ENCODE assay signal across 20 cellular contexts in the genomic region with DNA sequence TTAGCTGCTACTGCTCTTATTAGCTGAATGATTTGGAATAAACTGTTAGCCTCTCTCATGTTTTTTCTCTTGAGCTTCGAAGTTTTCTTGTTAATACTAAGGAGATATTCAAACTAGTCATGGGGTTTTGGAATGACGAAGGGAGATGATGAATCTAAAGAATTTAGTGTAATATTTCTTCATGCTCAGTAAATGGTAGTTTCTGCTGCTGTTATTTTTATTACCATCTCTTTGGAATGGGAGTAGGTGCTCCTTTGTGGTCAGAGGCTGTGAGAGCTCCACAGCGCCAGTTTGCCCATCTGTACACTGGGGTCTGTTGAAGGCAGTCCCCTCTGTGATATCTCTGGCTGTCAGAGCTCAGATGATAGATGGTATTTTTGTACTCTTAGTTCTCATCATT. TPM values are rescaled to one million over a fixed set of nuclear protein-coding genes. Genes with fewer than 3 reads are reported as not detected.
DNase-seq lines count a peak whose midpoint lies in the region; ATAC-seq, FAIRE-seq and TF ChIP-seq lines count a peak whose summit lies in the region.
"Had no signal": no experiment of that assay in that cellular context is flagged by ENCODE, and none has a peak within 500 bp of the region (broad histone marks: within the 10 kb centered on the region; RNA-seq: fewer than 3 reads in every experiment).

No MANE protein-coding gene starts in this region.

- H3K9me3 Mint-ChIP-seq in memory B cell = no peaks in the 10 kb centered on the region
- no peaks in the 10 kb centered on the region for H3K9me3 Mint-ChIP-seq in activated T-cell treated with anti-CD3 and anti-CD28 coated beads, Interleukin-2, amount 50 U/mL, for 24 hours
- peaks cover 9% of the 10 kb centered on the region for H3K9me3 Mint-ChIP-seq in endodermal cell
- H3K9me3 Mint-ChIP-seq: activated naive CD4-positive, alpha-beta T cell treated with anti-CD3 and anti-CD28 coated beads, Interleukin-2, amount 10 ng/mL, durations not matched to agents 7 days and 5 days; CD4-positive, alpha-beta memory T cell; T-helper 2 cell treated with Interferon-gamma antibody and Interleukin-4, amounts not matched to agents 5 μg/mL and 100 μg/mL, for 36 hours had no signal

- H4K20me1 ChIP-seq in mammary epithelial cell (ENCODE audit: insufficient read depth, low read length) (no peaks in the 10 kb centered on the region), endothelial cell of umbilical vein (replicated peaks; ENCODE audit: control insufficient read depth, extremely low read depth, insufficient read depth, low read length) (no peaks in the 10 kb centered on the region)

- H3K4me3 Mint-ChIP-seq in memory B cell (no peak overlapping the region), endodermal cell (no peak overlapping the region)
- H3K4me3 Mint-ChIP-seq in activated T-cell treated with anti-CD3 and anti-CD28 coated beads, Interleukin-2, amount 50 U/mL, for 24 hours = no peak overlapping the region
- H3K4me3 Mint-ChIP-seq: activated naive CD4-positive, alpha-beta T cell treated with anti-CD3 and anti-CD28 coated beads, Interleukin-2, amount 10 ng/mL, durations not matched to agents 7 days and 5 days; CD4-positive, alpha-beta memory T cell; T-helper 2 cell treated with Interferon-gamma antibody and Interleukin-4, amounts not matched to agents 5 μg/mL and 100 μg/mL, for 36 hours had no signal

- no peak for TF ChIP-seq CTCF in breast epithelium (IDR thresholded peaks at IDR 0.05)
- no peak for TF ChIP-seq CTCF in mammary epithelial cell (conservative IDR thresholded peaks at IDR 0.05 in 1 of 2, IDR thresholded peaks at IDR 0.05 in 1 of 2; ENCODE audit: extremely low read depth in 1 of 2, insufficient read depth in 1 of 2, low read depth in 1 of 2, low read length in 2 of 2)
- no peak for TF ChIP-seq CTCF in endothelial cell of umbilical vein (IDR thresholded peaks at IDR 0.05; ENCODE audit: extremely low read depth in 1 of 2, insufficient read depth in 1 of 2, low read depth in 1 of 2, low read length in 2 of 2)
- TF ChIP-seq CTCF in transverse colon (IDR thresholded peaks at IDR 0.05) = no peak
- no peak for TF ChIP-seq CTCF in endodermal cell (conservative IDR thresholded peaks at IDR 0.05)

- H3K9ac ChIP-seq in mammary epithelial cell (ENCODE audit: insufficient read depth, low read length) = no peak overlapping the region
- H3K9ac ChIP-seq in endothelial cell of umbilical vein (replicated peaks; ENCODE audit: extremely low read depth, insufficient read depth, low read length) = no peak overlapping the region
- H3K9ac ChIP-seq in endodermal cell (ENCODE audit: extremely low read depth, low read length, poor library complexity, severe bottlenecking) = no peak overlapping the region

- TF ChIP-seq EP300 in transverse colon (IDR thresholded peaks at IDR 0.05; ENCODE audit: low read depth) = no peak

- dilution Hi-C loops in mammary epithelial cell (cut with HindIII; ENCODE audit: low sequenced_read_pairs) (no loop called here), endothelial cell of umbilical vein (cut with MboI; ENCODE audit: extremely low pct_ligation_motif_present, low sequenced_read_pairs) (no loop called here)

- no peaks in the 10 kb centered on the region for H3K27me3 Mint-ChIP-seq in memory B cell
- no peaks in the 10 kb centered on the region for H3K27me3 Mint-ChIP-seq in activated T-cell treated with anti-CD3 and anti-CD28 coated beads, Interleukin-2, amount 50 U/mL, for 24 hours
- no peaks in the 10 kb centered on the region for H3K27me3 Mint-ChIP-seq in endodermal cell (ENCODE audit: insufficient read depth)
- H3K27me3 Mint-ChIP-seq: activated naive CD4-positive, alpha-beta T cell treated with anti-CD3 and anti-CD28 coated beads, Interleukin-2, amount 10 ng/mL, durations not matched to agents 7 days and 5 days; CD4-positive, alpha-beta memory T cell had no signal

- H3K36me3 ChIP-seq in breast epithelium (no peaks in the 10 kb centered on the region), mammary epithelial cell (ENCODE audit: insufficient read depth, low read length) (peaks cover 3% of the 10 kb centered on the region), endothelial cell of umbilical vein (ENCODE audit: control insufficient read depth in 2 of 2, extremely low read depth in 1 of 2, insufficient read depth in 2 of 2, low read length in 2 of 2) (peaks cover 3 to 4% of the 10 kb centered on the region in 2 experiments), transverse colon (peaks cover 0 to 48% (median 0%) of the 10 kb centered on the region in 4 donors), endodermal cell (ENCODE audit: control insufficient read depth, insufficient read depth, low read length) (peaks cover 90% of the 10 kb centered on the region)

- H3K27ac Mint-ChIP-seq in memory B cell = peak overlapping the region; percentile 20
- no peak overlapping the region for H3K27ac Mint-ChIP-seq in activated T-cell treated with anti-CD3 and anti-CD28 coated beads, Interleukin-2, amount 50 U/mL, for 24 hours
- H3K27ac Mint-ChIP-seq in endodermal cell = no peak overlapping the region
- H3K27ac Mint-ChIP-seq: activated naive CD4-positive, alpha-beta T cell treated with anti-CD3 and anti-CD28 coated beads, Interleukin-2, amount 10 ng/mL, durations not matched to agents 7 days and 5 days; T-helper 2 cell treated with Interferon-gamma antibody and Interleukin-4, amounts not matched to agents 5 μg/mL and 100 μg/mL, for 36 hours had no signal

- no peak overlapping the region for H3K4me2 ChIP-seq in mammary epithelial cell (ENCODE audit: insufficient read depth, low read depth, low read length)
- H3K4me2 ChIP-seq in endothelial cell of umbilical vein (ENCODE audit: insufficient read depth, low read length) = no peak overlapping the region

- H3K4me3 ChIP-seq in breast epithelium (no peak overlapping the region), mammary epithelial cell (replicated peaks in 1 of 3; ENCODE audit: insufficient read depth in 1 of 3, low read depth in 2 of 3, low read length in 3 of 3) (no peak overlapping the region), endothelial cell of umbilical vein (replicated peaks in 1 of 3; ENCODE audit: insufficient read depth in 1 of 3, low read depth in 1 of 3, low read length in 3 of 3) (no peak overlapping the region), transverse colon (no peak overlapping the region), endodermal cell (ENCODE audit: low read length) (no peak overlapping the region)
- H3K4me3 ChIP-seq: suprapubic skin had no signal

- POLR2A ChIA-PET in endothelial cell of umbilical vein (lab: Charles Lee) = no interaction called here

- H3K4me1 Mint-ChIP-seq in memory B cell = peaks cover 12% of the 10 kb centered on the region
- peaks cover 17% of the 10 kb centered on the region for H3K4me1 Mint-ChIP-seq in activated T-cell treated with anti-CD3 and anti-CD28 coated beads, Interleukin-2, amount 50 U/mL, for 24 hours (ENCODE audit: low read depth)
- peaks cover 5% of the 10 kb centered on the region for H3K4me1 Mint-ChIP-seq in endodermal cell

- H3K36me3 Mint-ChIP-seq in memory B cell = peaks cover 38% of the 10 kb centered on the region
- peaks cover 88% of the 10 kb centered on the region for H3K36me3 Mint-ChIP-seq in activated T-cell treated with anti-CD3 and anti-CD28 coated beads, Interleukin-2, amount 50 U/mL, for 24 hours (ENCODE audit: low read depth)
- H3K36me3 Mint-ChIP-seq in endodermal cell (ENCODE audit: low read depth) = peaks cover 78% of the 10 kb centered on the region

- no peaks in the 10 kb centered on the region for H3K4me1 ChIP-seq in breast epithelium
- H3K4me1 ChIP-seq in mammary epithelial cell (ENCODE audit: insufficient read depth, low read length) = peaks cover 7% of the 10 kb centered on the region
- H3K4me1 ChIP-seq in endothelial cell of umbilical vein (ENCODE audit: control insufficient read depth, extremely low read depth, insufficient read depth, low read length) = peaks cover 54% of the 10 kb centered on the region
- H3K4me1 ChIP-seq in transverse colon = peaks cover 0 to 13% (median 0%) of the 10 kb centered on the region in 4 donors
- no peaks in the 10 kb centered on the region for H3K4me1 ChIP-seq in endodermal cell (ENCODE audit: control insufficient read depth, insufficient read depth, low read length)

- CTCF ChIA-PET in mammary epithelial cell (lab: Charles Lee; ENCODE audit: low non-redundant PET) (interaction anchor here (0.6 kb wide), 1 partner anchor 774 kb away, joined by 3 read pairs; no protein-coding TSS in a partner anchor), endothelial cell of umbilical vein (lab: Charles Lee) (interaction anchor here (0.9 to 7.5 kb wide), 14 partner anchors 11 to 373 kb away, joined by 3 to 264 read pairs (median 6); no protein-coding TSS in a partner anchor)

- BruUV-seq in mammary epithelial cell (replicated peaks; lab: Mats Ljungman, UMichigan) = no TSS peak
- BruUV-seq in endothelial cell of umbilical vein (replicated peaks; lab: Mats Ljungman, UMichigan) = no TSS peak

- H3K9me1 ChIP-seq in endothelial cell of umbilical vein (replicated peaks; ENCODE audit: control insufficient read depth, extremely low read depth, insufficient read depth, low read length) = no peaks in the 10 kb centered on the region

- DNase-seq in breast epithelium (ENCODE audit: low spot score in 2 of 2) (no peak), mammary epithelial cell (no peak), endothelial cell of umbilical vein (ENCODE audit: low read depth, low spot score) (no peak), memory B cell (ENCODE audit: low spot score in 2 of 2) (no peak), transverse colon (no peak), endodermal cell (no peak), cerebellar nuclear complex (lab: John Stamatoyannopoulos, UW) (no peak)
- no peak for DNase-seq in activated T-cell treated with anti-CD3 and anti-CD28 coated beads, Interleukin-2, amount 50 U/mL, for 24 hours
- DNase-seq: 8988T; activated CD4-positive, alpha-beta T cell treated with anti-CD3 and anti-CD28 coated beads for 1 hour; activated naive CD4-positive, alpha-beta T cell treated with anti-CD3 and anti-CD28 coated beads, Interleukin-2, amount 10 ng/mL, durations not matched to agents 7 days and 5 days; CD4-positive, alpha-beta memory T cell; effector CD8-positive, alpha-beta T cell; NCI-H1694; NCI-H446; posterior cingulate gyrus had no signal

- no peaks in the 10 kb centered on the region for H3K9me3 ChIP-seq in breast epithelium
- H3K9me3 ChIP-seq in mammary epithelial cell (replicated peaks; ENCODE audit: insufficient read depth, low read length) = no peaks in the 10 kb centered on the region
- no peaks in the 10 kb centered on the region for H3K9me3 ChIP-seq in endothelial cell of umbilical vein (replicated peaks; ENCODE audit: control insufficient read depth, insufficient read depth, low read length)
- no peaks in the 10 kb centered on the region for H3K9me3 ChIP-seq in transverse colon
- H3K9me3 ChIP-seq in endodermal cell (ENCODE audit: control insufficient read depth, low read length) = peaks cover 23% of the 10 kb centered on the region
- H3K9me3 ChIP-seq: suprapubic skin had no signal

- intact Hi-C loops in breast epithelium (cut with DNase I; ENCODE audit: low total_unique reads) (no loop called here), mammary epithelial cell (cut with micrococcal nuclease) (no loop called here), endothelial cell of umbilical vein (cut with micrococcal nuclease) (no loop called here), transverse colon (cut with DNase I; ENCODE audit: low total_unique reads) (loop anchor here (5.0 kb wide), 1 partner anchor 334 kb away; the partner anchor contains the start of gene HGFAC)

- in situ Hi-C loops in mammary epithelial cell (cut with MboI; ENCODE audit: low sequenced_read_pairs in 2 of 2) (loop anchor here in 1 of 2 donors (25.0 kb wide), 1 partner anchor 229 kb away; no protein-coding TSS in a partner anchor), transverse colon (cut with MboI; ENCODE audit: low pct_ligation_motif_present in 1 of 4, low pct_unique_long_range_greater_than_20kb in 1 of 4, low sequenced_read_pairs in 3 of 4) (no loop called here)

- H3K79me2 ChIP-seq in mammary epithelial cell (ENCODE audit: insufficient read depth, low read length) (no peaks in the 10 kb centered on the region), endothelial cell of umbilical vein (ENCODE audit: control insufficient read depth, insufficient read depth, low read length) (no peaks in the 10 kb centered on the region)

- TF ChIP-seq POLR2A in breast epithelium (IDR thresholded peaks at IDR 0.05) = no peak
- no peak for TF ChIP-seq POLR2A in endothelial cell of umbilical vein (IDR thresholded peaks at IDR 0.05; ENCODE audit: low read depth, low read length)
- no peak for TF ChIP-seq POLR2A in transverse colon (IDR thresholded peaks at IDR 0.05)

- 95% methylated on average over 3 of the region's 3 CpGs for WGBS in mammary epithelial cell (ENCODE audit: low coverage, missing lambda C conversion rate)
- WGBS in transverse colon (ENCODE audit: low coverage in 1 of 2), 2 donors = 71 to 84% methylated on average over 2 to 3 of the region's 3 CpGs
- 96 to 98% methylated on average over 3 of the region's 3 CpGs for WGBS in endodermal cell (ENCODE audit: insufficient coverage in 1 of 2, insufficient read length in 1 of 2), 2 experiments

- no peak for ATAC-seq in memory B cell (ENCODE audit: low read depth)

- no peak for FAIRE-seq in endothelial cell of umbilical vein (lab: Jason Lieb, UNC)

- H2AFZ ChIP-seq in mammary epithelial cell (ENCODE audit: low read depth, low read length) (no peak overlapping the region), endothelial cell of umbilical vein (ENCODE audit: low read depth, low read length) (no peak overlapping the region)

- peak overlapping the region; percentile 37 to 81 for H3K27ac ChIP-seq in breast epithelium
- H3K27ac ChIP-seq in mammary epithelial cell (ENCODE audit: insufficient read depth, low read depth, low read length) = no peak overlapping the region
- H3K27ac ChIP-seq in endothelial cell of umbilical vein (ENCODE audit: insufficient read depth, low read depth, low read length) = peak overlapping the region; percentile 66
- H3K27ac ChIP-seq in transverse colon = peak overlapping the region; percentile 31 to 55 (median 49)
- H3K27ac ChIP-seq in endodermal cell (ENCODE audit: low read depth, low read length) = no peak overlapping the region
- H3K27ac ChIP-seq: suprapubic skin had no signal

- H3K27me3 ChIP-seq in breast epithelium = no peaks in the 10 kb centered on the region
- H3K27me3 ChIP-seq in mammary epithelial cell (ENCODE audit: insufficient read depth, low read length) = no peaks in the 10 kb centered on the region
- no peaks in the 10 kb centered on the region for H3K27me3 ChIP-seq in endothelial cell of umbilical vein (ENCODE audit: control insufficient read depth in 2 of 2, insufficient read depth in 2 of 2, low read length in 2 of 2)
- H3K27me3 ChIP-seq in transverse colon = no peaks in the 10 kb centered on the region
- no peaks in the 10 kb centered on the region for H3K27me3 ChIP-seq in endodermal cell (ENCODE audit: control insufficient read depth, insufficient read depth, low read length, poor library complexity, severe bottlenecking)
- H3K27me3 ChIP-seq: suprapubic skin had no signal

RNA-seq across cellular contexts. Expression of gene HTT, which starts 33.7 kb away (rescaled TPM):
- 10 to 100 TPM; 53.8 to 71.1 (median 55.1) TPM for total RNA-seq in breast epithelium
- 10 to 100 TPM; 44.2 to 53.3 TPM for total RNA-seq in mammary epithelial cell
- polyA plus RNA-seq in mammary epithelial cell = 14.7 TPM
- 270 TPM for polyA minus RNA-seq in mammary epithelial cell
- total RNA-seq in endothelial cell of umbilical vein = 61.2 and 63.2 TPM in 2 replicates
- 13.4 and 15.7 TPM in 2 replicates for polyA plus RNA-seq in endothelial cell of umbilical vein
- 12.9 and 14.5 TPM in 2 replicates for polyA plus RNA-seq in endothelial cell of umbilical vein (2011; cell fraction: cytosol; rRNA removed)
- 71.6 and 77.5 TPM in 2 replicates for polyA plus RNA-seq in endothelial cell of umbilical vein (2011; cell fraction: nucleus; rRNA removed)
- 19.8 and 30.9 TPM in 2 replicates for polyA plus RNA-seq in endothelial cell of umbilical vein (2012)
- 126 and 128 TPM in 2 replicates for polyA minus RNA-seq in endothelial cell of umbilical vein
- polyA minus RNA-seq in endothelial cell of umbilical vein (2011; cell fraction: cytosol; rRNA and poly(A)+ RNA removed) = 55.3 TPM
- polyA minus RNA-seq in endothelial cell of umbilical vein (2011; cell fraction: nucleus; rRNA and poly(A)+ RNA removed) = 139 and 197 TPM in 2 replicates
- 100 to 1,000 TPM in 1 of 4 donors, 10 to 100 TPM in 3; 40.0 to 111 (median 79.4) TPM for total RNA-seq in transverse colon
- total RNA-seq in endodermal cell = 100 to 1,000 TPM; 104 to 109 TPM
- 29.7 TPM for polyA plus RNA-seq in endodermal cell (2013, experiment 1 of 2)
- polyA plus RNA-seq in endodermal cell (2013, experiment 2 of 2) = 24.3 TPM

RNA-seq across cellular contexts. Expression of gene HTT-AS, which starts 33.9 kb away (rescaled TPM):
- not detected for total RNA-seq in breast epithelium
- total RNA-seq in mammary epithelial cell = not detected
- polyA plus RNA-seq in mammary epithelial cell = not detected
- not detected for polyA minus RNA-seq in mammary epithelial cell
- not detected in 2 replicates for total RNA-seq in endothelial cell of umbilical vein
- not detected in 2 replicates for polyA plus RNA-seq in endothelial cell of umbilical vein
- polyA plus RNA-seq in endothelial cell of umbilical vein (2011; cell fraction: cytosol; rRNA removed) = not detected in 2 replicates
- not detected in 2 replicates for polyA plus RNA-seq in endothelial cell of umbilical vein (2011; cell fraction: nucleus; rRNA removed)
- polyA plus RNA-seq in endothelial cell of umbilical vein (2012) = not detected in 2 replicates
- polyA minus RNA-seq in endothelial cell of umbilical vein = not detected in 2 replicates
- polyA minus RNA-seq in endothelial cell of umbilical vein (2011; cell fraction: cytosol; rRNA and poly(A)+ RNA removed) = not detected
- not detected in 2 replicates for polyA minus RNA-seq in endothelial cell of umbilical vein (2011; cell fraction: nucleus; rRNA and poly(A)+ RNA removed)
- not detected for total RNA-seq in transverse colon
- not detected for total RNA-seq in endodermal cell
- not detected for polyA plus RNA-seq in endodermal cell (2013, experiment 1 of 2)
- not detected for polyA plus RNA-seq in endodermal cell (2013, experiment 2 of 2)
- total RNA-seq: CD4-positive, alpha-beta memory T cell; HT-29; kidney epithelial cell; suprapubic skin had no signal
- polyA plus RNA-seq: CD4-positive, alpha-beta memory T cell had no signal

Comparison
In these comparisons a context has a peak if more than half of its experiments do, and no peak if none do; other contexts are left out.
1. H3K27ac ChIP-seq: peak in breast epithelium (2 of 2), endothelial cell of umbilical vein (single experiment) and transverse colon (4 of 4); none in mammary epithelial cell (single experiment) and endodermal cell (single experiment).